In genomic region chr3:148873928-148874326, GRCh38 we compare ENCODE assay signal across 1 cellular context.
TF ChIP-seq lines count a peak whose summit lies in the region.

No MANE protein-coding gene starts in this region.

TF ChIP-seq in SK-N-SH treated with all-trans-retinoic acid at 6 μM for 48 hours, 23 proteins besides CTCF, POLR2A, EP300 and RAD21 (continued from another document):
- TF ChIP-seq POU6F1 (CRISPR knock-in tag; IDR thresholded peaks at IDR 0.05; ENCODE audit: borderline replicate concordance, low read depth) (no peak), ZC3H10 (CRISPR knock-in tag; IDR thresholded peaks at IDR 0.05) (no peak), CREB5 (CRISPR knock-in tag; IDR thresholded peaks at IDR 0.05; ENCODE audit: low read depth) (no peak), ZNF70 (CRISPR knock-in tag; IDR thresholded peaks at IDR 0.05) (no peak), ARNTL (CRISPR knock-in tag; IDR thresholded peaks at IDR 0.05; ENCODE audit: borderline replicate concordance, low read depth) (no peak), ZNF565 (CRISPR knock-in tag; conservative IDR thresholded peaks at IDR 0.05; ENCODE audit: low read depth) (no peak), PATZ1 (CRISPR knock-in tag; IDR thresholded peaks at IDR 0.05; ENCODE audit: borderline replicate concordance) (no peak)
